8 cellular contexts compared by ENCODE assay signal in the genomic region with DNA sequence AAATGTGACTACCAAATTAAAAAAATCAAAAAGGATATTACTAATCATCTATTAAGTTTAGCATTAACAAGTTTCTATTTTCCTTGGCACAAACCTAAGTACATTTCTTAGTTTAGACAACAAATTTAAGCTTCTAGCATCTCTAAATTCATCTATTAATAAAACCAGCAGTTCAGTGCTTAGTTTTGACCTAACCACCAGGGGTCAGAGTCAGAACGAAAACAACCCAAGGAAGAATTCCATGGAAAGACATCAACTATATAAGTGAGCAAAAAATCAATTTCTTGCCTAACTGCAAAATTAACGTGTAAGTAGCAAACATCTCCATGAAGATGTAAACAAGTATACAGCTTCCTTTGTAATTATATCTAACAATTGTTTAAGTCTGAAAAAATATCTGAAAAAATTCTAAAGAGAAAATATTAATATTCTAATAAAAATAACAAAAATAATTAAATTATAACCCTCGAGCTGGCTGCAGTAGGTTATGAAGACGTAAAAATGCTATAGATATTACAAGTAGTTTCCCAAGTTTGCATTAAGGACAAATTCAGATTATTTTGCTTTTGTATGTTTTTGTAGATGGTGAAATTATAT.
DNase-seq lines count a peak whose midpoint lies in the region; ATAC-seq and TF ChIP-seq lines count a peak whose summit lies in the region.

No MANE protein-coding gene starts in this region.

- H3K27me3 Mint-ChIP-seq in mesothelial cell of epicardium (ENCODE audit: low read depth): peaks cover 5% of the 10 kb centered on the region

- TF ChIP-seq CTCF in mesothelial cell of epicardium (IDR thresholded peaks at IDR 0.05; ENCODE audit: unreplicated experiment): peak; percentile 34

- H3K27ac Mint-ChIP-seq in mesothelial cell of epicardium: no peak overlapping the region

- H3K4me1 Mint-ChIP-seq in mesothelial cell of epicardium: no peaks in the 10 kb centered on the region

- DNase-seq in GM03348 (ENCODE audit: low spot score) (peak; percentile 36), MV-4-11 (lab: John Stamatoyannopoulos, UW) (peak; percentile 38), astrocyte of the hippocampus (ENCODE audit: low read depth, low spot score) (peak; percentile 49), mesothelial cell of epicardium (ENCODE audit: low spot score in 2 of 2, unreplicated experiment in 2 of 2) (no peak), Ammon's horn (ENCODE audit: low spot score) (no peak), activated gamma-delta T cell treated with Interleukin-2 at 50 U/mL for 16 hours (no peak)
- DNase-seq in effector CD4-positive, alpha-beta T cell: no peak

- H3K9me3 Mint-ChIP-seq in mesothelial cell of epicardium: no peaks in the 10 kb centered on the region

- no peak overlapping the region for H3K4me3 Mint-ChIP-seq in mesothelial cell of epicardium

- ATAC-seq in HG02970 (IDR thresholded peaks at IDR 0.05; ENCODE audit: low FRiP score, unreplicated experiment): no peak

- H3K36me3 Mint-ChIP-seq in mesothelial cell of epicardium: no peaks in the 10 kb centered on the region

Comparison
In these comparisons a context has a peak if more than half of its experiments do, and no peak if none do; other contexts are left out.
1. DNase-seq: peak in GM03348 (single experiment), MV-4-11 (single experiment) and astrocyte of the hippocampus (single experiment); none in mesothelial cell of epicardium (0 of 2), Ammon's horn (single experiment), effector CD4-positive, alpha-beta T cell (single experiment) and activated gamma-delta T cell treated with Interleukin-2 at 50 U/mL for 16 hours (single experiment).